ENCODE assay signal across 24 cellular contexts in the genomic region with DNA sequence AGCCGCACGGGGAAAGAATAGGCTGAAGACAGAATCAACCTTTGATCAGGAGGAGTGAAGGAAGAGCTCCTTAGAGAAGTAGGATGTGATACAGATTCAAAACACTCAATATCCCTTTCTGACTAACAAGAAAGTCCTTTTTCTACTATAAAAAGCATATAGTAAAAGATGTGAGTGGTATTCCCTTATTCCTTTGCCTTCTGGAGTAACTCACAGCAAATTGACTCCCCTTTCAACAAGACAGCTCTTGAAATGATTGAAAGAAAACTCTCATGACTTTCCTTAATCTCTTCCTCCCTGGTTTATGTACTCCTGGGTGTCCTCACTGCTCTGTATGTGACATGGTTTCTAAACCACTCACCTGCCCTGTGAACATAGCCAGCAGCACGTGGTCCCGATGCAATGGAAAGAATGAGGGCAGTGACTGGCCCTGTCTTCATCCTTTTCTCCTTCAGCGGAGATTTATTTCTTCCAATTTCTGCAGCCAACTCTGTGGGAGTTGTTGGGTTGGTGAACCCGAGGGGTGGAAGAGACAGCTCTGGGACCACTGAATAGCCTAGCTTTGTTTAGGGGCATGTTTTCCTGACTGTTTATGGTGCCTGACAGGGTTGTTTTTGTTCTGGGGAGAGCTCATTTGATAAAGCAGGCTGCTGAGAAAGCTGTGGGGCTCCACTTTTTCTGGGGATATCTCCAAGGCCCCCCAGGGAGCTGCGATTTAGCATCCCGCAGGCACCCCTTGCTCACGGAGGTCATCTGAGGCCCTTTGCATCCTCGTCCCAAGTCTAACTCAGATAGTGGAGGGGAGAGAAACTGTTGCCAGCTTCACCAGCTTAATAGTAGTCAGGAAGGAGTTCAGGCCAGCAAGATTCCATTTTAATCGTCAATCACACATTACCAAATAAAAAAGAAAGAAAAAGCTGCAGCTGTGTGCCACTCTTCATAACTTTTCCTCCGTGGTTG. TPM values are rescaled to one million over a fixed set of nuclear protein-coding genes. Genes with fewer than 3 reads are reported as not detected.
A peak's percentile ranks its signal among the peaks of the same experiment; 100 is the strongest.
DNase-seq lines count a peak whose midpoint lies in the region; ATAC-seq lines count a peak whose summit lies in the region.
"Had no signal": no experiment of that assay in that cellular context is flagged by ENCODE, and none has a peak within 500 bp of the region (broad histone marks: within the 10 kb centered on the region; RNA-seq: fewer than 3 reads in every experiment).

No MANE protein-coding gene starts in this region.

- DNase-seq in G401 (ENCODE audit: low spot score) (peak; percentile 47), cerebellar cortex (ENCODE audit: low spot score) (peak; percentile 44), medulla oblongata (ENCODE audit: extremely low spot score) (peak; percentile 64), sciatic nerve (ENCODE audit: low spot score) (no peak), AG08395 (ENCODE audit: low spot score) (no peak), H4 (ENCODE audit: low spot score) (no peak)
- no peak for DNase-seq in activated effector memory CD4-positive, alpha-beta T cell treated with Interleukin-2 at 50 U/mL for 16 hours
- DNase-seq: activated CD8-positive, alpha-beta memory T cell treated with anti-CD3 and anti-CD28 coated beads, Interleukin-2, amount 50 U/mL, for 4 hours; activated effector memory CD4-positive, alpha-beta T cell treated with anti-CD3 and anti-CD28 coated beads, Interleukin-2, amount 50 U/mL, for 16 hours; activated naive CD8-positive, alpha-beta T cell treated with anti-CD3 and anti-CD28 coated beads, Interleukin-2, amount 50 U/mL, for 24 hours; brain microvascular endothelial cell; dermis blood vessel endothelial cell; DMS153; foreskin keratinocyte; GM23248; hippocampal formation; islet precursor cell; Karpas-422; NCI-H2029; NCI-H446; Peyer's patch; T-helper 2 cell had no signal

- intact Hi-C loops in sciatic nerve (cut with DNase I): no loop called here

- in situ Hi-C loops in G401 (cut with HindIII; ENCODE audit: low sequenced_read_pairs): no loop called here

- ATAC-seq in sciatic nerve: peak; percentile 15
- no peak for ATAC-seq in HG02588 (IDR thresholded peaks at IDR 0.05; ENCODE audit: unreplicated experiment)
- ATAC-seq: activated naive CD8-positive, alpha-beta T cell treated with anti-CD3 and anti-CD28 coated beads, Interleukin-2, amount 50 U/mL, for 24 hours; foreskin keratinocyte; GM12878 had no signal

RNA-seq across cellular contexts. Expression of gene MAP2K6, which starts 46.7 kb away (rescaled TPM):
- total RNA-seq in G401 (2014; rRNA removed; shearing (Covaris generic)): 12.3 and 12.4 TPM in 2 replicates
- total RNA-seq in sciatic nerve: 7.7 TPM
- total RNA-seq in H4 (2014; rRNA removed; shearing (Covaris generic)): 14.7 and 19.6 TPM in 2 replicates

Comparison
In these comparisons a context has a peak if more than half of its experiments do, and no peak if none do; other contexts are left out.
1. DNase-seq: peak in G401 (single experiment), cerebellar cortex (single experiment) and medulla oblongata (single experiment); none in sciatic nerve (single experiment), activated effector memory CD4-positive, alpha-beta T cell treated with Interleukin-2 at 50 U/mL for 16 hours (single experiment), AG08395 (single experiment) and H4 (single experiment).